ENCODE assay signal across 9 cellular contexts in the genomic region with DNA sequence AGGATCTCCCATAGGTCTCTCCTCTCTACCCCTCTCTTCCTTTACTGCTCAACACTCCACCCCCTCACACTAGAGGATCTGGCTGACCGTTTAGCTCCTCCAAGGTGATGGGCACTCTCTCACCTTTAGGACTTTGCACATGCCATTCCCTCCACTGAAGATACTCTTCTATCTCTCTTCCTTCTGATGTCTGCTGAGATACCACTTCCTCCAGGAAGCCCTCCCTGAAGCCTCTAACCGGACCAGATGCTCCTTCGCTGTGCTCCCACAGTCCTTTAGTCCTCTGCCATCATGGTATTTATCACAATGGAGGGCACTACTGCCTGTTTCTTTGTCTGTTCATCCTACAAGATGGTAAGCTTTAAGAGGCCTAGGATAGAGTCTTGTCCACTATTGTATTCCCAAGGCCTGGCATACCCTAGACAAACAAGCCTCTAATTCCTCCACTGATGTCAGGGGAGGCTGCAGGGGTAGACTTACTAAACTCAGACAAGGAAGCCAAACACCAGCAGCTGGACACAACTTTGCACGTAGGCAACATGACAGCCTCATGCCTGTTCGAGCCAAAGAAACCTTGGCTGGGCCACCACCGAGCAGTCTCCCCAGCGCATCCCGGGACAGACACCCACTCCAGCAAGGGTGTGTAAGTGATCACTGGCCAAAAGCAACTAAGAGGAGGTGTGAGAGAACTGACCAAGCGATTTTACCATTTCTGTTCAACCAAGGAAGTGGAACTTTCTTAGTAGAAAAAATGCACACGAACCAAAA. TPM values are rescaled to one million over a fixed set of nuclear protein-coding genes. Genes with fewer than 3 reads are reported as not detected.
DNase-seq lines count a peak whose midpoint lies in the region; ATAC-seq, FAIRE-seq and TF ChIP-seq lines count a peak whose summit lies in the region.
"Had no signal": no experiment of that assay in that cellular context is flagged by ENCODE, and none has a peak within 500 bp of the region (broad histone marks: within the 10 kb centered on the region; RNA-seq: fewer than 3 reads in every experiment).

No MANE protein-coding gene starts in this region.

- no peaks in the 10 kb centered on the region for H3K27me3 ChIP-seq in CD8-positive, alpha-beta T cell (ENCODE audit: insufficient read depth, low read length)
- no peaks in the 10 kb centered on the region for H3K27me3 ChIP-seq in prostate gland (replicated peaks; ENCODE audit: insufficient read depth)

- H3K36me3 Mint-ChIP-seq in CD8-positive, alpha-beta T cell, result peaks cover 92% of the 10 kb centered on the region
- peaks cover 98% of the 10 kb centered on the region for H3K36me3 Mint-ChIP-seq in dendritic cell treated with granulocyte-macrophage colony-stimulating factor and Interleukin-4, amounts not matched to agents 40 ng/mL and 50 ng/mL, for 4 days (ENCODE audit: low read depth)
- H3K36me3 Mint-ChIP-seq in progenitor cell of endocrine pancreas (ENCODE audit: insufficient read depth), result peaks cover 23% of the 10 kb centered on the region

- peaks cover 58% of the 10 kb centered on the region for H3K4me1 Mint-ChIP-seq in CD8-positive, alpha-beta T cell (ENCODE audit: low read depth)
- peaks cover 32% of the 10 kb centered on the region for H3K4me1 Mint-ChIP-seq in dendritic cell treated with granulocyte-macrophage colony-stimulating factor and Interleukin-4, amounts not matched to agents 40 ng/mL and 50 ng/mL, for 4 days (ENCODE audit: low read depth)
- H3K4me1 Mint-ChIP-seq in progenitor cell of endocrine pancreas (ENCODE audit: low read depth), result peaks cover 6% of the 10 kb centered on the region

- CTCF ChIA-PET in CD8-positive, alpha-beta T cell (lab: Charles Lee), result interaction anchor here (0.7 to 1.3 kb wide), 5 partner anchors 18 to 47 kb away, joined by 3 to 4 read pairs (median 4); a partner anchor contains a TSS

- no peak for ATAC-seq in CD8-positive, alpha-beta T cell

- H3K4me1 ChIP-seq in CD8-positive, alpha-beta T cell (ENCODE audit: insufficient read depth, low read length), result peaks cover 50% of the 10 kb centered on the region
- no peaks in the 10 kb centered on the region for H3K4me1 ChIP-seq in prostate gland (replicated peaks)

- H3K27ac ChIP-seq in CD8-positive, alpha-beta T cell (ENCODE audit: low read depth, low read length), result peak overlapping the region; percentile 21
- H3K27ac ChIP-seq in KOPT-K1 (ENCODE audit: low read depth, low read length, poor library complexity, severe bottlenecking), result peak overlapping the region; percentile 14
- no peak overlapping the region for H3K27ac ChIP-seq in prostate gland

- intact Hi-C loops in CD8-positive, alpha-beta T cell (cut with DNase I, micrococcal nuclease), result loop anchor here (1.0 to 10.0 kb wide), 7 partner anchors 17 to 245 kb away; no protein-coding TSS in a partner anchor
- intact Hi-C loops in dendritic cell treated with granulocyte-macrophage colony-stimulating factor and Interleukin-4, amounts not matched to agents 40 ng/mL and 50 ng/mL, for 4 days (cut with micrococcal nuclease), result no loop called here
- intact Hi-C loops in prostate gland (cut with DNase I), result loop anchor here (5.0 kb wide), 1 partner anchor 37 kb away; a partner anchor contains a TSS

- H3K9me3 ChIP-seq in CD8-positive, alpha-beta T cell (ENCODE audit: low read length), result no peaks in the 10 kb centered on the region
- H3K9me3 ChIP-seq in KOPT-K1 (ENCODE audit: insufficient read depth, low read length, poor library complexity, severe bottlenecking) (no peaks in the 10 kb centered on the region), prostate gland (no peaks in the 10 kb centered on the region)

- 84% methylated on average over 10 of the region's 10 CpGs for WGBS in prostate gland

- no peaks in the 10 kb centered on the region for H3K9me3 Mint-ChIP-seq in CD8-positive, alpha-beta T cell
- no peaks in the 10 kb centered on the region for H3K9me3 Mint-ChIP-seq in dendritic cell treated with granulocyte-macrophage colony-stimulating factor and Interleukin-4, amounts not matched to agents 40 ng/mL and 50 ng/mL, for 4 days
- H3K9me3 Mint-ChIP-seq in progenitor cell of endocrine pancreas (ENCODE audit: low read depth), result no peaks in the 10 kb centered on the region

- H3K4me3 ChIP-seq in CD8-positive, alpha-beta T cell (ENCODE audit: low read depth, low read length), result no peak overlapping the region
- H3K4me3 ChIP-seq in prostate gland, result no peak overlapping the region

- peak overlapping the region; percentile 36 for H3K4me3 Mint-ChIP-seq in CD8-positive, alpha-beta T cell
- H3K4me3 Mint-ChIP-seq in dendritic cell treated with granulocyte-macrophage colony-stimulating factor and Interleukin-4, amounts not matched to agents 40 ng/mL and 50 ng/mL, for 4 days, result no peak overlapping the region
- no peak overlapping the region for H3K4me3 Mint-ChIP-seq in progenitor cell of endocrine pancreas (ENCODE audit: low read depth)

- no peak for FAIRE-seq in RCC 7860 (lab: Jason Lieb, UNC)

- TF ChIP-seq POLR2A in prostate gland (IDR thresholded peaks at IDR 0.05), result no peak

- POLR2A ChIA-PET in CD8-positive, alpha-beta T cell (lab: Charles Lee), result interaction anchor here (0.8 to 3.2 kb wide), 9 partner anchors 12 to 55 kb away, joined by 3 to 15 read pairs (median 6); a partner anchor contains a TSS

- H3K36me3 ChIP-seq in CD8-positive, alpha-beta T cell (ENCODE audit: insufficient read depth, low read length), result peaks cover 65% of the 10 kb centered on the region
- H3K36me3 ChIP-seq in KOPT-K1 (ENCODE audit: insufficient read depth, low read length) (peaks cover 99% of the 10 kb centered on the region), prostate gland (peaks cover 0 to 13% of the 10 kb centered on the region in 2 donors)

- H3K27me3 Mint-ChIP-seq in CD8-positive, alpha-beta T cell (ENCODE audit: low read depth), result no peaks in the 10 kb centered on the region
- H3K27me3 Mint-ChIP-seq in dendritic cell treated with granulocyte-macrophage colony-stimulating factor and Interleukin-4, amounts not matched to agents 40 ng/mL and 50 ng/mL, for 4 days, result no peaks in the 10 kb centered on the region
- H3K27me3 Mint-ChIP-seq in progenitor cell of endocrine pancreas, result no peaks in the 10 kb centered on the region

- peak overlapping the region; percentile 95 for H3K27ac Mint-ChIP-seq in CD8-positive, alpha-beta T cell
- peak overlapping the region; percentile 50 for H3K27ac Mint-ChIP-seq in dendritic cell treated with granulocyte-macrophage colony-stimulating factor and Interleukin-4, amounts not matched to agents 40 ng/mL and 50 ng/mL, for 4 days
- H3K27ac Mint-ChIP-seq in progenitor cell of endocrine pancreas, result peak overlapping the region; percentile 38

- no peak for DNase-seq in CD8-positive, alpha-beta T cell
- DNase-seq in progenitor cell of endocrine pancreas (ENCODE audit: low spot score, unreplicated experiment), result no peak
- no peak for DNase-seq in NCI-H187 treated with DMSO at 0.1 percent for 48 hours (lab: John Stamatoyannopoulos, UW)
- no peak for DNase-seq in RCC 7860 (ENCODE audit: low spot score)
- no peak for DNase-seq in prostate gland (ENCODE audit: low spot score)
- DNase-seq in NCI-H526 (lab: John Stamatoyannopoulos, UW), result no peak

- TF ChIP-seq CTCF in CD8-positive, alpha-beta T cell (IDR thresholded peaks at IDR 0.05), result no peak
- TF ChIP-seq CTCF in progenitor cell of endocrine pancreas (IDR thresholded peaks at IDR 0.05; ENCODE audit: unreplicated experiment), result no peak
- no peak for TF ChIP-seq CTCF in prostate gland (IDR thresholded peaks at IDR 0.05)

RNA-seq across cellular contexts. Expression of a gene that starts 20.2 kb away (rescaled TPM):
- not detected for total RNA-seq in CD8-positive, alpha-beta T cell
- 3.2 and 5.4 TPM in 2 replicates for total RNA-seq in progenitor cell of endocrine pancreas
- 1 to 10 TPM in 1 of 2 donors, under 1 TPM in 1; 0.91 to 1.9 TPM for total RNA-seq in prostate gland
- total RNA-seq: T-helper 1 cell treated with Interleukin-12 subunit alpha and Interleukin-12 subunit beta and Interleukin-4 antibody, amounts not matched to agents 30 ng/mL and 1 ng/mL, for 36 hours had no signal

RNA-seq across cellular contexts. Expression of a gene that starts 27.0 kb away (rescaled TPM):
- not detected for total RNA-seq in CD8-positive, alpha-beta T cell
- total RNA-seq in progenitor cell of endocrine pancreas (9.3 and 10.8 TPM in 2 replicates), prostate gland (not detected)
- total RNA-seq: T-helper 1 cell treated with Interleukin-12 subunit alpha and Interleukin-12 subunit beta and Interleukin-4 antibody, amounts not matched to agents 30 ng/mL and 1 ng/mL, for 36 hours had no signal

RNA-seq across cellular contexts. Expression of a gene that starts 37.9 kb away (rescaled TPM):
- 100 to 1,000 TPM; 249 to 269 TPM for total RNA-seq in CD8-positive, alpha-beta T cell
- total RNA-seq in progenitor cell of endocrine pancreas (19.3 and 24.6 TPM in 2 replicates), prostate gland (10 to 100 TPM; 20.5 to 30.1 TPM)

Comparison
In these comparisons a context has a peak if more than half of its experiments do, and no peak if none do; other contexts are left out.
1. H3K27ac ChIP-seq: peak in CD8-positive, alpha-beta T cell (single experiment) and KOPT-K1 (single experiment); none in prostate gland (0 of 2).
2. H3K27ac Mint-ChIP-seq: peak in every context shown above with its lines; median percentile 95 in CD8-positive, alpha-beta T cell; 50 in dendritic cell treated with granulocyte-macrophage colony-stimulating factor and Interleukin-4, amounts not matched to agents 40 ng/mL and 50 ng/mL, for 4 days; 38 in progenitor cell of endocrine pancreas.
3. RNA of a gene that starts 27.0 kb away (total RNA-seq): 9.3 to 10.8 TPM in progenitor cell of endocrine pancreas; not detected in CD8-positive, alpha-beta T cell and not detected in prostate gland; every median in the first group is over 10 times any median in the second.